ENCODE assay signal across 1 cellular context in genomic region chr22:45268167-45268957, GRCh38.
TF ChIP-seq lines count a peak whose summit lies in the region.

No MANE protein-coding gene starts in this region.

TF ChIP-seq in GM12878, 131 proteins besides CTCF, POLR2A, EP300 and RAD21:
- TF ChIP-seq PAX5 (IDR thresholded peaks at IDR 0.05; ENCODE audit: borderline replicate concordance, low read depth, low read length): no peak
- no peak for TF ChIP-seq YY1 (IDR thresholded peaks at IDR 0.05; ENCODE audit: low read depth, low read length)
- TF ChIP-seq ZNF592 (IDR thresholded peaks at IDR 0.05): no peak
- no peak for TF ChIP-seq RELA (IDR thresholded peaks at IDR 0.05; ENCODE audit: borderline replicate concordance, partially characterized antibody)
- no peak for TF ChIP-seq MTA2 (IDR thresholded peaks at IDR 0.05; ENCODE audit: low read depth)
- no peak for TF ChIP-seq TCF12 (IDR thresholded peaks at IDR 0.05; ENCODE audit: low read depth, low read length)
- no peak for TF ChIP-seq DPF2 (IDR thresholded peaks at IDR 0.05)
- TF ChIP-seq ZNF24 (IDR thresholded peaks at IDR 0.05): no peak
- TF ChIP-seq, protein P1, sequence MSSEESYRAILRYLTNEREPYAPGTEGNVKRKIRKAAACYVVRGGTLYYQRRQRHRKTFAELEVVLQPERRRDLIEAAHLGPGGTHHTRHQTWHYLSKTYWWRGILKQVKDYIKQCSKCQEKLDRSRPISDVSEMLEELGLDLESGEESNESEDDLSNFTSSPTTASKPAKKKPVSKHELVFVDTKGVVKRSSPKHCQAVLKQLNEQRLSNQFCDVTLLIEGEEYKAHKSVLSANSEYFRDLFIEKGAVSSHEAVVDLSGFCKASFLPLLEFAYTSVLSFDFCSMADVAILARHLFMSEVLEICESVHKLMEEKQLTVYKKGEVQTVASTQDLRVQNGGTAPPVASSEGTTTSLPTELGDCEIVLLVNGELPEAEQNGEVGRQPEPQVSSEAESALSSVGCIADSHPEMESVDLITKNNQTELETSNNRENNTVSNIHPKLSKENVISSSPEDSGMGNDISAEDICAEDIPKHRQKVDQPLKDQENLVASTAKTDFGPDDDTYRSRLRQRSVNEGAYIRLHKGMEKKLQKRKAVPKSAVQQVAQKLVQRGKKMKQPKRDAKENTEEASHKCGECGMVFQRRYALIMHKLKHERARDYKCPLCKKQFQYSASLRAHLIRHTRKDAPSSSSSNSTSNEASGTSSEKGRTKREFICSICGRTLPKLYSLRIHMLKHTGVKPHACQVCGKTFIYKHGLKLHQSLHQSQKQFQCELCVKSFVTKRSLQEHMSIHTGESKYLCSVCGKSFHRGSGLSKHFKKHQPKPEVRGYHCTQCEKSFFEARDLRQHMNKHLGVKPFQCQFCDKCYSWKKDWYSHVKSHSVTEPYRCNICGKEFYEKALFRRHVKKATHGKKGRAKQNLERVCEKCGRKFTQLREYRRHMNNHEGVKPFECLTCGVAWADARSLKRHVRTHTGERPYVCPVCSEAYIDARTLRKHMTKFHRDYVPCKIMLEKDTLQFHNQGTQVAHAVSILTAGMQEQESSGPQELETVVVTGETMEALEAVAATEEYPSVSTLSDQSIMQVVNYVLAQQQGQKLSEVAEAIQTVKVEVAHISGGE (CRISPR knock-in tag; IDR thresholded peaks at IDR 0.05): no peak
- TF ChIP-seq SP1 (IDR thresholded peaks at IDR 0.05; ENCODE audit: low read depth, low read length): no peak
- TF ChIP-seq CHD1 (IDR thresholded peaks at IDR 0.05; ENCODE audit: low read depth, low read length): no peak
- TF ChIP-seq ZNF217 (IDR thresholded peaks at IDR 0.05): no peak
- no peak for TF ChIP-seq SUPT20H (IDR thresholded peaks at IDR 0.05; ENCODE audit: borderline replicate concordance, control insufficient read depth, low read depth, low read length)
- no peak for TF ChIP-seq IRF4 (IDR thresholded peaks at IDR 0.05; ENCODE audit: low read depth, low read length)
- TF ChIP-seq NRF1 (conservative IDR thresholded peaks at IDR 0.05; ENCODE audit: low read depth, low read length): no peak
- TF ChIP-seq, protein P2, sequence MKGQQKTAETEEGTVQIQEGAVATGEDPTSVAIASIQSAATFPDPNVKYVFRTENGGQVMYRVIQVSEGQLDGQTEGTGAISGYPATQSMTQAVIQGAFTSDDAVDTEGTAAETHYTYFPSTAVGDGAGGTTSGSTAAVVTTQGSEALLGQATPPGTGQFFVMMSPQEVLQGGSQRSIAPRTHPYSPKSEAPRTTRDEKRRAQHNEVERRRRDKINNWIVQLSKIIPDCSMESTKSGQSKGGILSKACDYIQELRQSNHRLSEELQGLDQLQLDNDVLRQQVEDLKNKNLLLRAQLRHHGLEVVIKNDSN (IDR thresholded peaks at IDR 0.05; ENCODE audit: borderline replicate concordance, extremely low read length, insufficient read depth, low read depth, low read length): no peak
- no peak for TF ChIP-seq USF2 (IDR thresholded peaks at IDR 0.05; ENCODE audit: borderline replicate concordance, low read depth, low read length)
- TF ChIP-seq RAD51 (IDR thresholded peaks at IDR 0.05): no peak
- TF ChIP-seq EGR1 (IDR thresholded peaks at IDR 0.05; ENCODE audit: borderline replicate concordance in 1 of 2, low read depth in 2 of 2, low read length in 2 of 2): no peak
